Comparison of ENCODE assay signal across 15 cellular contexts in the genomic region with DNA sequence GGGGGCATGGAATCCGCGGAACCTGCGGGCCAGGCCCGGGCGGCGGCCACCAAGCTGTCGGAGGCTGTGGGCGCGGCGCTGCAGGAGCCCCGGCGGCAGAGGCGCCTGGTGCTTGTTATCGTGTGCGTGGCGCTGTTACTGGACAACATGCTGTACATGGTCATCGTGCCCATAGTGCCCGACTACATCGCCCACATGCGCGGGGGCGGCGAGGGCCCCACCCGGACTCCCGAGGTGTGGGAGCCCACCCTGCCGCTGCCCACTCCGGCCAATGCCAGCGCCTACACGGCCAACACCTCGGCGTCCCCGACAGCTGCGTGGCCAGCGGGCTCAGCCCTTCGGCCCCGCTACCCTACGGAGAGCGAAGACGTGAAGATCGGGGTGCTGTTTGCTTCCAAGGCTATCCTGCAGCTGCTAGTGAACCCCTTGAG. TPM values are rescaled to one million over a fixed set of nuclear protein-coding genes. Genes with fewer than 3 reads are reported as not detected.
DNase-seq lines count a peak whose midpoint lies in the region; ATAC-seq and TF ChIP-seq lines count a peak whose summit lies in the region.
"Had no signal": no experiment of that assay in that cellular context is flagged by ENCODE, and none has a peak within 500 bp of the region (broad histone marks: within the 10 kb centered on the region; RNA-seq: fewer than 3 reads in every experiment).

No MANE protein-coding gene starts in this region.

- intact Hi-C loops in posterior vena cava (cut with DNase I) = no loop called here

- H3K9ac ChIP-seq in ES-I3 (ENCODE audit: low read depth, low read length) = peak overlapping the region; percentile 25; the same call in 1 of the 2 replicates
- H3K9ac ChIP-seq in NT2/D1 (ENCODE audit: insufficient read length, low read depth) = peak overlapping the region; percentile 61

- TF ChIP-seq CTCF in progenitor cell of endocrine pancreas (IDR thresholded peaks at IDR 0.05; ENCODE audit: unreplicated experiment) = no peak

- H3K9me3 Mint-ChIP-seq in progenitor cell of endocrine pancreas (ENCODE audit: low read depth) = no peaks in the 10 kb centered on the region

- H3K27ac Mint-ChIP-seq in progenitor cell of endocrine pancreas = no peak overlapping the region

- no peak overlapping the region for H3K4me3 Mint-ChIP-seq in progenitor cell of endocrine pancreas (ENCODE audit: low read depth)

- H3K36me3 Mint-ChIP-seq in progenitor cell of endocrine pancreas (ENCODE audit: insufficient read depth) = no peaks in the 10 kb centered on the region

- H3K27me3 Mint-ChIP-seq in progenitor cell of endocrine pancreas = peaks cover 85% of the 10 kb centered on the region

- H3K4me1 Mint-ChIP-seq in progenitor cell of endocrine pancreas (ENCODE audit: low read depth) = no peaks in the 10 kb centered on the region

- H3K4me3 ChIP-seq in NT2/D1 (ENCODE audit: insufficient read length, low read depth) = peak overlapping the region; percentile 39
- peak overlapping the region; percentile 44 for H3K4me3 ChIP-seq in iPS-18c (ENCODE audit: insufficient read depth, low read depth, low read length)
- H3K4me3 ChIP-seq: body of pancreas, lower lobe of right lung, SJCRH30 had no signal

- H3K9me3 ChIP-seq in ES-I3 (ENCODE audit: control insufficient read depth, insufficient read depth, low read length) (no peaks in the 10 kb centered on the region), NT2/D1 (ENCODE audit: insufficient read depth, low read length) (no peaks in the 10 kb centered on the region), iPS-18c (ENCODE audit: control insufficient read depth, insufficient read depth, low read length) (peaks cover 4% of the 10 kb centered on the region)
- H3K9me3 ChIP-seq: body of pancreas, lower lobe of right lung, SJCRH30, testis had no signal

- no peaks in the 10 kb centered on the region for H3K36me3 ChIP-seq in ES-I3 (ENCODE audit: insufficient read depth, low read length)
- H3K36me3 ChIP-seq in NT2/D1 (ENCODE audit: insufficient read depth, insufficient read length, low read length) = no peaks in the 10 kb centered on the region
- H3K36me3 ChIP-seq: lower lobe of right lung, SJCRH30 had no signal

- no peaks in the 10 kb centered on the region; the same call in 1 of the 2 replicates for H3K4me1 ChIP-seq in ES-I3 (ENCODE audit: insufficient read depth, low read length)
- H3K4me1 ChIP-seq in NT2/D1 (ENCODE audit: insufficient read depth, insufficient read length) = peaks cover 16% of the 10 kb centered on the region
- H3K4me1 ChIP-seq: SJCRH30 had no signal

- peaks cover 95% of the 10 kb centered on the region for H3K27me3 ChIP-seq in NT2/D1 (ENCODE audit: insufficient read depth, insufficient read length)
- H3K27me3 ChIP-seq: SJCRH30, testis had no signal

- DNase-seq in NT2/D1 (ENCODE audit: low read depth, low spot score) (no peak), posterior vena cava (ENCODE audit: low spot score) (peak; percentile 62), progenitor cell of endocrine pancreas (ENCODE audit: low spot score, unreplicated experiment) (no peak)
- DNase-seq in stimulated activated CD4-positive, alpha-beta T cell treated with anti-CD3 and anti-CD28 coated beads, Interleukin-4, amount 100 ng/mL, for 4 hours = no peak
- DNase-seq: activated CD8-positive, alpha-beta memory T cell treated with anti-CD3 and anti-CD28 coated beads for 24 hours; body of pancreas; hypothalamus; lower lobe of right lung; MV-4-11; SJCRH30; testis had no signal

- no peak for ATAC-seq in HG02938 (IDR thresholded peaks at IDR 0.05; ENCODE audit: unreplicated experiment)
- ATAC-seq: body of pancreas, lower lobe of right lung had no signal

RNA-seq across cellular contexts. Expression of gene SLC18A3, which starts 0.6 kb away (rescaled TPM):
- total RNA-seq in posterior vena cava = not detected
- total RNA-seq in progenitor cell of endocrine pancreas = 0.20 TPM in 1 of 2 replicates, not detected in the other
- total RNA-seq: body of pancreas, fibroblast of lung, lower lobe of right lung, SJCRH30, testis had no signal

RNA-seq across cellular contexts. Expression of gene CHAT, which starts 3.1 kb away (rescaled TPM):
- not detected for total RNA-seq in posterior vena cava
- 0.36 TPM in 1 of 2 replicates, not detected in the other for total RNA-seq in progenitor cell of endocrine pancreas
- total RNA-seq: fibroblast of lung, lower lobe of right lung, SJCRH30 had no signal
